23 cellular contexts compared by ENCODE assay signal in genomic region chr19:17682273-17682672, GRCh38.
"Had no signal": no experiment of that assay in that cellular context is flagged by ENCODE, and none has a peak within 500 bp of the region (broad histone marks: within the 10 kb centered on the region; RNA-seq: fewer than 3 reads in every experiment).

No MANE protein-coding gene starts in this region.

- FAIRE-seq: pancreas had no signal

- H3K4me2 ChIP-seq: smooth muscle cell had no signal

- H3K27me3 ChIP-seq: testis had no signal

- ATAC-seq: psoas muscle; stimulated activated memory B cell treated with anti-CD40 and anti-IgM and Interleukin-4, amounts not matched to agents 10 μg/mL and 1 μg/mL and 100 μg/mL, for 72 hours; stimulated activated naive CD8-positive, alpha-beta T cell treated with anti-CD3 and anti-CD28 coated beads, Interleukin-15, amount 100 ng/mL, for 72 hours; stimulated activated naive CD8-positive, alpha-beta T cell treated with anti-CD3 and anti-CD28 coated beads, Interleukin-15, Interleukin-2, amounts not matched to agents 100 U/mL and 50 U/mL, for 24 hours; upper lobe of right lung had no signal

- DNase-seq: naive B cell; pancreas; posterior cingulate gyrus; spleen; stimulated activated CD4-positive, alpha-beta T cell treated with anti-CD3 and anti-CD28 coated beads, Interleukin-1b, Interleukin-23, amount 100 ng/mL, for 48 hours; tibial artery; transverse colon; upper lobe of right lung; uterus had no signal

- H3K27ac Mint-ChIP-seq: naive thymus-derived CD8-positive, alpha-beta T cell; nephron progenitor cell; progenitor cell of endocrine pancreas; stimulated activated memory B cell treated with anti-CD40 and anti-IgM and Interleukin-4, amounts not matched to agents 10 μg/mL and 1 μg/mL and 100 μg/mL, for 72 hours; stimulated activated naive CD8-positive, alpha-beta T cell treated with anti-CD3 and anti-CD28 coated beads, Interleukin-15, amount 100 ng/mL, for 72 hours; type B pancreatic cell had no signal

- H3K4me3 Mint-ChIP-seq: naive thymus-derived CD8-positive, alpha-beta T cell; nephron progenitor cell; neural crest cell; stimulated activated memory B cell treated with anti-CD40 and anti-IgM and Interleukin-4, amounts not matched to agents 10 μg/mL and 1 μg/mL and 100 μg/mL, for 72 hours; stimulated activated naive CD8-positive, alpha-beta T cell treated with anti-CD3 and anti-CD28 coated beads, Interleukin-15, amount 100 ng/mL, for 72 hours; type B pancreatic cell had no signal

- H3K4me1 Mint-ChIP-seq: nephron progenitor cell had no signal

- H3K36me3 ChIP-seq: neutrophil, pancreas, spleen, suprapubic skin, tibial artery, transverse colon, upper lobe of right lung, uterus had no signal

- H3K9me3 Mint-ChIP-seq: nephron progenitor cell; neural crest cell; stimulated activated memory B cell treated with anti-CD40 and anti-IgM and Interleukin-4, amounts not matched to agents 10 μg/mL and 1 μg/mL and 100 μg/mL, for 72 hours; stimulated activated naive CD8-positive, alpha-beta T cell treated with anti-CD3 and anti-CD28 coated beads, Interleukin-15, amount 100 ng/mL, for 72 hours; type B pancreatic cell had no signal

- H3K27ac ChIP-seq: neutrophil, pancreas, psoas muscle, skin epidermis, spleen, suprapubic skin, testis, tibial artery, transverse colon, upper lobe of right lung, uterus had no signal

- H3K4me3 ChIP-seq: pancreas, psoas muscle, skin epidermis, smooth muscle cell, spleen, suprapubic skin, testis, tibial artery, transverse colon, upper lobe of right lung, uterus had no signal

- H3K4me1 ChIP-seq: pancreas, uterus had no signal

- H3K36me3 Mint-ChIP-seq: stimulated activated memory B cell treated with anti-CD40 and anti-IgM and Interleukin-4, amounts not matched to agents 10 μg/mL and 1 μg/mL and 100 μg/mL, for 72 hours; type B pancreatic cell had no signal

- H3K9me3 ChIP-seq: neutrophil, pancreas, psoas muscle, spleen, suprapubic skin, testis, tibial artery, transverse colon, upper lobe of right lung, uterus had no signal
